In the genomic region with DNA sequence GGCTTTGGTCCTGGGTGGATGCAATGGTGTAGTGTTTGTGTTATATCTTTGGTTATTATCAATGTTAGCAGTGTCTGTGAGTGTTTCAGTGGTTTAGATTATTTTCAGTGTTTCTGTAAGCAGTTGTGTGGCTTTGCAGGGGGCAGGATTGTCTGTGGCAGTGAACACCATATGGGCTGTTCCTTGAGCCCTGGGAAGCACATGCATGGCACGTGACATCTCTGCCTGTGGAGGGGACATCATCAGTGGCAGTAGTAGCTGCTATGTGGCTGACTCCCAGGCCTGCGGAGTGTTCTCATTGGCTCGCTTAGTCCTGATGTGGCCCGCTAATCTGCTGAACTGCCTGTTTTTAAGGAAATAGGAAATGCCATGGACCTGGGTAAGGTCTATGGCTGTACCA, we compare ENCODE assay signal across 33 cellular contexts.
DNase-seq lines count a peak whose midpoint lies in the region; ATAC-seq, FAIRE-seq and TF ChIP-seq lines count a peak whose summit lies in the region.
"Had no signal": no experiment of that assay in that cellular context is flagged by ENCODE, and none has a peak within 500 bp of the region (broad histone marks: within the 10 kb centered on the region; RNA-seq: fewer than 3 reads in every experiment).

No MANE protein-coding gene starts in this region.

- H3K4me3 Mint-ChIP-seq in stimulated activated naive CD8-positive, alpha-beta T cell treated with anti-CD3 and anti-CD28 coated beads, Interleukin-15, amount 100 ng/mL, for 72 hours, result no peak overlapping the region
- H3K4me3 Mint-ChIP-seq: B cell; CD14-positive monocyte; CD4-positive, alpha-beta memory T cell; CD4-positive, alpha-beta T cell; CD4-positive, CD25-positive, alpha-beta regulatory T cell; CD8-positive, alpha-beta memory T cell; CD8-positive, alpha-beta T cell had no signal

- H3K4me1 ChIP-seq in HepG2 (ENCODE audit: insufficient read depth, low read length) (no peaks in the 10 kb centered on the region), right lobe of liver (no peaks in the 10 kb centered on the region)
- H3K4me1 ChIP-seq: A549, BE2C, BLaER1, Caco-2 had no signal

- TF ChIP-seq CTCF in HepG2 (CRISPR knock-in tag; IDR thresholded peaks at IDR 0.05) (no peak), right lobe of liver (IDR thresholded peaks at IDR 0.05) (no peak)

- BruUV-seq in HepG2 (replicated peaks; lab: Mats Ljungman, UMichigan), result no TSS peak

- no peak for ATAC-seq in HepG2
- no peak for ATAC-seq in right lobe of liver
- peak; percentile 9 for ATAC-seq in stimulated activated naive CD8-positive, alpha-beta T cell treated with anti-CD3 and anti-CD28 coated beads, Interleukin-15, Interleukin-2, amounts not matched to agents 100 U/mL and 50 U/mL, for 24 hours
- ATAC-seq in stimulated activated naive CD8-positive, alpha-beta T cell treated with anti-CD3 and anti-CD28 coated beads, Interleukin-15, amount 100 ng/mL, for 72 hours, result no peak
- ATAC-seq: A549; CD8-positive, alpha-beta T cell had no signal

- POLR2A ChIA-PET in HepG2 (lab: Yijun Ruan, JAX), result no interaction called here

- no peaks in the 10 kb centered on the region for H3K79me2 ChIP-seq in HepG2 (ENCODE audit: insufficient read depth, low read length)

- H3K27me3 ChIP-seq in HepG2 (ENCODE audit: control insufficient read depth in 1 of 2, insufficient read depth in 2 of 2, low read length in 2 of 2) (no peaks in the 10 kb centered on the region), right lobe of liver (no peaks in the 10 kb centered on the region)
- H3K27me3 ChIP-seq: BE2C; BLaER1; BLaER1 treated with 17β-estradiol and CSF1 and Interleukin-3, amounts not matched to agents 10 nM and 100 nM had no signal

- in situ Hi-C loops in HepG2 (cut with HindIII; ENCODE audit: extremely low pct_ligation_motif_present, low pct_unique_long_range_greater_than_20kb), result no loop called here

- no peak overlapping the region for H3K4me2 ChIP-seq in HepG2 (ENCODE audit: low read depth, low read length)
- H3K4me2 ChIP-seq: A549; BLaER1; BLaER1 treated with 17β-estradiol and CSF1 and Interleukin-3, amounts not matched to agents 10 nM and 100 nM had no signal

- H3K36me3 ChIP-seq in HepG2 (replicated peaks in 1 of 2; ENCODE audit: control insufficient read depth in 1 of 2, insufficient read depth in 2 of 2, low read length in 2 of 2), result no peaks in the 10 kb centered on the region
- no peaks in the 10 kb centered on the region for H3K36me3 ChIP-seq in right lobe of liver
- H3K36me3 ChIP-seq: BE2C; BLaER1; BLaER1 treated with 17β-estradiol and CSF1 and Interleukin-3, amounts not matched to agents 10 nM and 100 nM had no signal

- CTCF ChIA-PET in HepG2 (lab: Yijun Ruan, JAX; ENCODE audit: low intra/inter-chr PET ratio, low total read pairs), result no interaction called here

- TF ChIP-seq RAD21 in HepG2 (CRISPR knock-in tag; IDR thresholded peaks at IDR 0.05), result no peak

- H3K9me3 ChIP-seq in HepG2 (ENCODE audit: low read length) (peaks cover 10% of the 10 kb centered on the region; the same call in 1 of the 2 replicates), right lobe of liver (no peaks in the 10 kb centered on the region)
- H3K9me3 ChIP-seq: A549, BE2C, BLaER1, Caco-2 had no signal

- DNase-seq in HepG2 (ENCODE audit: low spot score), result no peak
- DNase-seq in right lobe of liver, result no peak
- DNase-seq in stimulated activated naive CD8-positive, alpha-beta T cell treated with anti-CD3 and anti-CD28 coated beads, Interleukin-15, Interleukin-2, amounts not matched to agents 100 U/mL and 50 U/mL, for 24 hours, result no peak
- no peak for DNase-seq in stimulated activated naive CD8-positive, alpha-beta T cell treated with anti-CD3 and anti-CD28 coated beads, Interleukin-15, amount 100 ng/mL, for 72 hours
- DNase-seq: 8988T; ACHN; AML-193; BE2C; C1 segment of cervical spinal cord; Caco-2; Calu3; CD4-positive, alpha-beta memory T cell; CD4-positive, alpha-beta T cell; CD4-positive, CD25-positive, alpha-beta regulatory T cell; CD8-positive, alpha-beta memory T cell; CD8-positive, alpha-beta T cell; COR-L47; DMS 273 treated with DMSO at 0.1 percent for 48 hours; DMS153; DMS53; DMS79; DMS79 treated with DMSO at 0.1 percent for 48 hours; DND-41; EL had no signal

- H4K20me1 ChIP-seq in HepG2 (ENCODE audit: insufficient read depth, low read length), result no peaks in the 10 kb centered on the region
- H4K20me1 ChIP-seq: BLaER1; BLaER1 treated with 17β-estradiol and CSF1 and Interleukin-3, amounts not matched to agents 10 nM and 100 nM had no signal

- no peak for FAIRE-seq in HepG2 (lab: Jason Lieb, UNC)
- FAIRE-seq: A204.1, A549, D721Med had no signal

- H3K9ac ChIP-seq in HepG2 (ENCODE audit: insufficient read depth, low read depth, low read length), result no peak overlapping the region
- H3K9ac ChIP-seq: BLaER1; BLaER1 treated with 17β-estradiol and CSF1 and Interleukin-3, amounts not matched to agents 10 nM and 100 nM had no signal

- H3K27me3 Mint-ChIP-seq in stimulated activated naive CD8-positive, alpha-beta T cell treated with anti-CD3 and anti-CD28 coated beads, Interleukin-15, amount 100 ng/mL, for 72 hours, result no peaks in the 10 kb centered on the region
- H3K27me3 Mint-ChIP-seq: B cell; CD4-positive, alpha-beta memory T cell; CD4-positive, alpha-beta T cell; CD4-positive, CD25-positive, alpha-beta regulatory T cell; CD8-positive, alpha-beta memory T cell had no signal

- intact Hi-C loops in HepG2 (cut with micrococcal nuclease; ENCODE audit: unreplicated experiment) (no loop called here), right lobe of liver (cut with DNase I) (no loop called here)

- no peak for TF ChIP-seq EP300 in HepG2 (IDR thresholded peaks at IDR 0.05; ENCODE audit: low read depth in 2 of 2, low read length in 2 of 2)
- TF ChIP-seq EP300 in HepG2 (CRISPR knock-in tag; IDR thresholded peaks at IDR 0.05; ENCODE audit: borderline replicate concordance), result no peak

- WGBS in HepG2 (ENCODE audit: low lambda C conversion rate), result no CpG with 5 or more reads among the region's 4 CpGs
- 100% methylated on average over 1 of the region's 4 CpGs for WGBS in right lobe of liver (ENCODE audit: insufficient coverage, low coverage, low lambda C conversion rate, missing lambda C conversion rate)

- H3K27ac Mint-ChIP-seq in stimulated activated naive CD8-positive, alpha-beta T cell treated with anti-CD3 and anti-CD28 coated beads, Interleukin-15, amount 100 ng/mL, for 72 hours, result no peak overlapping the region
- H3K27ac Mint-ChIP-seq: B cell; CD14-positive monocyte; CD4-positive, alpha-beta memory T cell; CD4-positive, alpha-beta T cell; CD4-positive, CD25-positive, alpha-beta regulatory T cell; CD8-positive, alpha-beta memory T cell; CD8-positive, alpha-beta T cell had no signal

- H3K27ac ChIP-seq in HepG2 (ENCODE audit: extremely low read length, insufficient read depth, low read length) (no peak overlapping the region), right lobe of liver (no peak overlapping the region)
- H3K27ac ChIP-seq: 22Rv1; A549; BLaER1; BLaER1 treated with 17β-estradiol and CSF1 and Interleukin-3, amounts not matched to agents 10 nM and 100 nM; C4-2B had no signal

- H3K4me3 ChIP-seq in HepG2 (replicated peaks in 1 of 3; ENCODE audit: insufficient read depth in 1 of 3, low read depth in 2 of 3, low read length in 3 of 3) (no peak overlapping the region), right lobe of liver (no peak overlapping the region)
- H3K4me3 ChIP-seq: A549; BLaER1; BLaER1 treated with 17β-estradiol and CSF1 and Interleukin-3, amounts not matched to agents 10 nM and 100 nM had no signal

- no peaks in the 10 kb centered on the region for H3K4me1 Mint-ChIP-seq in stimulated activated naive CD8-positive, alpha-beta T cell treated with anti-CD3 and anti-CD28 coated beads, Interleukin-15, amount 100 ng/mL, for 72 hours
- H3K4me1 Mint-ChIP-seq: B cell; CD14-positive monocyte; CD4-positive, alpha-beta memory T cell; CD4-positive, CD25-positive, alpha-beta regulatory T cell; CD8-positive, alpha-beta memory T cell had no signal

- H3K9me3 Mint-ChIP-seq in stimulated activated naive CD8-positive, alpha-beta T cell treated with anti-CD3 and anti-CD28 coated beads, Interleukin-15, amount 100 ng/mL, for 72 hours, result peaks cover 5 to 17% of the 10 kb centered on the region in 2 donors
- H3K9me3 Mint-ChIP-seq: CD4-positive, alpha-beta T cell had no signal

- H2AFZ ChIP-seq in HepG2 (ENCODE audit: low read length), result no peak overlapping the region

- TF ChIP-seq POLR2A in HepG2 (IDR thresholded peaks at IDR 0.05; ENCODE audit: insufficient read depth in 1 of 2, low read depth in 2 of 2, low read length in 2 of 2) (no peak), right lobe of liver (IDR thresholded peaks at IDR 0.05) (no peak)

TF ChIP-seq in HepG2, 621 proteins besides CTCF, POLR2A, EP300 and RAD21 (continues in another document):
- TF ChIP-seq ZKSCAN5 (CRISPR knock-in tag; IDR thresholded peaks at IDR 0.05), result no peak
- no peak for TF ChIP-seq MTF1 (CRISPR knock-in tag; IDR thresholded peaks at IDR 0.05)
- TF ChIP-seq, protein P1, sequence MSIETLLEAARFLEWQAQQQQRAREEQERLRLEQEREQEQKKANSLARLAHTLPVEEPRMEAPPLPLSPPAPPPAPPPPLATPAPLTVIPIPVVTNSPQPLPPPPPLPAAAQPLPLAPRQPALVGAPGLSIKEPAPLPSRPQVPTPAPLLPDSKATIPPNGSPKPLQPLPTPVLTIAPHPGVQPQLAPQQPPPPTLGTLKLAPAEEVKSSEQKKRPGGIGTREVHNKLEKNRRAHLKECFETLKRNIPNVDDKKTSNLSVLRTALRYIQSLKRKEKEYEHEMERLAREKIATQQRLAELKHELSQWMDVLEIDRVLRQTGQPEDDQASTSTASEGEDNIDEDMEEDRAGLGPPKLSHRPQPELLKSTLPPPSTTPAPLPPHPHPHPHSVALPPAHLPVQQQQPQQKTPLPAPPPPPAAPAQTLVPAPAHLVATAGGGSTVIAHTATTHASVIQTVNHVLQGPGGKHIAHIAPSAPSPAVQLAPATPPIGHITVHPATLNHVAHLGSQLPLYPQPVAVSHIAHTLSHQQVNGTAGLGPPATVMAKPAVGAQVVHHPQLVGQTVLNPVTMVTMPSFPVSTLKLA (IDR thresholded peaks at IDR 0.05), result peak; percentile 91
